Comparison of ENCODE assay signal across 1 cellular context in genomic region chr2:240567872-240568677, GRCh38.
A peak's percentile ranks its signal among the peaks of the same experiment; 100 is the strongest.
TF ChIP-seq lines count a peak whose summit lies in the region.

RNPEPL1 (plus strand) TSS chr2:240568484; CDS start chr2:240568587, 103 bp downstream.

TF ChIP-seq in HepG2, 621 proteins besides CTCF, POLR2A, EP300 and RAD21 (continued from another document and continues in another):
- TF ChIP-seq, protein P1, sequence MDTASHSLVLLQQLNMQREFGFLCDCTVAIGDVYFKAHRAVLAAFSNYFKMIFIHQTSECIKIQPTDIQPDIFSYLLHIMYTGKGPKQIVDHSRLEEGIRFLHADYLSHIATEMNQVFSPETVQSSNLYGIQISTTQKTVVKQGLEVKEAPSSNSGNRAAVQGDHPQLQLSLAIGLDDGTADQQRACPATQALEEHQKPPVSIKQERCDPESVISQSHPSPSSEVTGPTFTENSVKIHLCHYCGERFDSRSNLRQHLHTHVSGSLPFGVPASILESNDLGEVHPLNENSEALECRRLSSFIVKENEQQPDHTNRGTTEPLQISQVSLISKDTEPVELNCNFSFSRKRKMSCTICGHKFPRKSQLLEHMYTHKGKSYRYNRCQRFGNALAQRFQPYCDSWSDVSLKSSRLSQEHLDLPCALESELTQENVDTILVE (CRISPR knock-in tag; IDR thresholded peaks at IDR 0.05): no peak
- TF ChIP-seq ZSCAN29 (CRISPR knock-in tag; conservative IDR thresholded peaks at IDR 0.05) (no peak), GMEB1 (CRISPR knock-in tag; IDR thresholded peaks at IDR 0.05; ENCODE audit: borderline replicate concordance) (peak; percentile 35; the same call in 1 of the 2 replicates), HOXA3 (CRISPR knock-in tag; IDR thresholded peaks at IDR 0.05) (no peak; the same call in 1 of the 2 replicates), ZNF296 (CRISPR knock-in tag; conservative IDR thresholded peaks at IDR 0.05) (peak; percentile 59; the same call in 1 of the 2 replicates), ZFP36L1 (CRISPR knock-in tag; IDR thresholded peaks at IDR 0.05) (no peak), MTA3 (CRISPR knock-in tag; IDR thresholded peaks at IDR 0.05) (no peak), ZNF33B (CRISPR knock-in tag; IDR thresholded peaks at IDR 0.05) (no peak), U2AF1 (optimal IDR thresholded peaks at IDR 0.05; ENCODE audit: low read depth, low read length) (no peak), ZNF784 (CRISPR knock-in tag; IDR thresholded peaks at IDR 0.05; ENCODE audit: borderline replicate concordance) (peak; percentile 59), ZNF703 (CRISPR knock-in tag; IDR thresholded peaks at IDR 0.05; ENCODE audit: borderline replicate concordance) (no peak), SMARCE1 (IDR thresholded peaks at IDR 0.05; ENCODE audit: borderline replicate concordance) (no peak), ZNF546 (CRISPR knock-in tag; conservative IDR thresholded peaks at IDR 0.05) (peak; percentile 34; the same call in 1 of the 2 replicates), ZNF83 (CRISPR knock-in tag; IDR thresholded peaks at IDR 0.05; ENCODE audit: borderline replicate concordance) (0 out of 2 replicates have a peak, but pooled peaks have one; percentile 78), ZNF382 (CRISPR knock-in tag; IDR thresholded peaks at IDR 0.05; ENCODE audit: borderline replicate concordance) (no peak), ZNF556 (CRISPR knock-in tag; IDR thresholded peaks at IDR 0.05; ENCODE audit: borderline replicate concordance) (no peak), NFYC (CRISPR knock-in tag; IDR thresholded peaks at IDR 0.05) (no peak), PAWR (CRISPR knock-in tag; IDR thresholded peaks at IDR 0.05; ENCODE audit: borderline replicate concordance) (no peak), DR1 (CRISPR knock-in tag; IDR thresholded peaks at IDR 0.05) (no peak), NFE2 (CRISPR knock-in tag; IDR thresholded peaks at IDR 0.05) (no peak), RXRA (CRISPR knock-in tag; IDR thresholded peaks at IDR 0.05) (peak; percentile 58; the same call in 1 of the 2 replicates), ZNF562 (CRISPR knock-in tag; IDR thresholded peaks at IDR 0.05; ENCODE audit: borderline replicate concordance) (no peak), ATF6 (CRISPR knock-in tag; conservative IDR thresholded peaks at IDR 0.05) (no peak), PRMT3 (CRISPR knock-in tag; IDR thresholded peaks at IDR 0.05; ENCODE audit: borderline replicate concordance, low read depth) (no peak), NFKBIZ (CRISPR knock-in tag; IDR thresholded peaks at IDR 0.05) (no peak), CBX1 (IDR thresholded peaks at IDR 0.05; ENCODE audit: low read depth) (no peak), GTF2F1 (IDR thresholded peaks at IDR 0.05; ENCODE audit: low read length) (no peak), ZNF510 (CRISPR knock-in tag; IDR thresholded peaks at IDR 0.05; ENCODE audit: low read depth) (no peak), EED (CRISPR knock-in tag; IDR thresholded peaks at IDR 0.05) (peak; percentile 70), HIVEP1 (CRISPR knock-in tag; IDR thresholded peaks at IDR 0.05) (0 out of 2 replicates have a peak, but pooled peaks have one; percentile 34), ATF1 (CRISPR knock-in tag; IDR thresholded peaks at IDR 0.05) (no peak), IKZF1 (IDR thresholded peaks at IDR 0.05) (no peak), IRF1 (CRISPR knock-in tag; IDR thresholded peaks at IDR 0.05; ENCODE audit: low read depth) (no peak), EZH2 (conservative IDR thresholded peaks at IDR 0.05; ENCODE audit: low read depth, low read length) (no peak), ZNF552 (CRISPR knock-in tag; IDR thresholded peaks at IDR 0.05; ENCODE audit: borderline replicate concordance) (0 out of 2 replicates have a peak, but pooled peaks have one; percentile 27), SNAPC2 (CRISPR knock-in tag; IDR thresholded peaks at IDR 0.05) (0 out of 2 replicates have a peak, but pooled peaks have one; percentile 8), ASH2L (IDR thresholded peaks at IDR 0.05; ENCODE audit: insufficient read length, low read depth, low read length) (peak; percentile 57), MZF1 (CRISPR knock-in tag; IDR thresholded peaks at IDR 0.05; ENCODE audit: borderline replicate concordance) (no peak), ZNF704 (CRISPR knock-in tag; IDR thresholded peaks at IDR 0.05; ENCODE audit: borderline replicate concordance) (no peak; the same call in 1 of the 2 replicates)
- TF ChIP-seq, protein P2, sequence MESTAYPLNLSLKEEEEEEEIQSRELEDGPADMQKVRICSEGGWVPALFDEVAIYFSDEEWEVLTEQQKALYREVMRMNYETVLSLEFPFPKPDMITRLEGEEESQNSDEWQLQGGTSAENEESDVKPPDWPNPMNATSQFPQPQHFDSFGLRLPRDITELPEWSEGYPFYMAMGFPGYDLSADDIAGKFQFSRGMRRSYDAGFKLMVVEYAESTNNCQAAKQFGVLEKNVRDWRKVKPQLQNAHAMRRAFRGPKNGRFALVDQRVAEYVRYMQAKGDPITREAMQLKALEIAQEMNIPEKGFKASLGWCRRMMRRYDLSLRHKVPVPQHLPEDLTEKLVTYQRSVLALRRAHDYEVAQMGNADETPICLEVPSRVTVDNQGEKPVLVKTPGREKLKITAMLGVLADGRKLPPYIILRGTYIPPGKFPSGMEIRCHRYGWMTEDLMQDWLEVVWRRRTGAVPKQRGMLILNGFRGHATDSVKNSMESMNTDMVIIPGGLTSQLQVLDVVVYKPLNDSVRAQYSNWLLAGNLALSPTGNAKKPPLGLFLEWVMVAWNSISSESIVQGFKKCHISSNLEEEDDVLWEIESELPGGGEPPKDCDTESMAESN (CRISPR knock-in tag; conservative IDR thresholded peaks at IDR 0.05): 0 out of 2 replicates have a peak, but pooled peaks have one; percentile 6
- TF ChIP-seq, protein P3, sequence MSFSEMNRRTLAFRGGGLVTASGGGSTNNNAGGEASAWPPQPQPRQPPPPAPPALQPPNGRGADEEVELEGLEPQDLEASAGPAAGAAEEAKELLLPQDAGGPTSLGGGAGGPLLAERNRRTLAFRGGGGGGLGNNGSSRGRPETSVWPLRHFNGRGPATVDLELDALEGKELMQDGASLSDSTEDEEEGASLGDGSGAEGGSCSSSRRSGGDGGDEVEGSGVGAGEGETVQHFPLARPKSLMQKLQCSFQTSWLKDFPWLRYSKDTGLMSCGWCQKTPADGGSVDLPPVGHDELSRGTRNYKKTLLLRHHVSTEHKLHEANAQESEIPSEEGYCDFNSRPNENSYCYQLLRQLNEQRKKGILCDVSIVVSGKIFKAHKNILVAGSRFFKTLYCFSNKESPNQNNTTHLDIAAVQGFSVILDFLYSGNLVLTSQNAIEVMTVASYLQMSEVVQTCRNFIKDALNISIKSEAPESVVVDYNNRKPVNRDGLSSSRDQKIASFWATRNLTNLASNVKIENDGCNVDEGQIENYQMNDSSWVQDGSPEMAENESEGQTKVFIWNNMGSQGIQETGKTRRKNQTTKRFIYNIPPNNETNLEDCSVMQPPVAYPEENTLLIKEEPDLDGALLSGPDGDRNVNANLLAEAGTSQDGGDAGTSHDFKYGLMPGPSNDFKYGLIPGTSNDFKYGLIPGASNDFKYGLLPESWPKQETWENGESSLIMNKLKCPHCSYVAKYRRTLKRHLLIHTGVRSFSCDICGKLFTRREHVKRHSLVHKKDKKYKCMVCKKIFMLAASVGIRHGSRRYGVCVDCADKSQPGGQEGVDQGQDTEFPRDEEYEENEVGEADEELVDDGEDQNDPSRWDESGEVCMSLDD (CRISPR knock-in tag; IDR thresholded peaks at IDR 0.05; ENCODE audit: borderline replicate concordance): no peak
- TF ChIP-seq, protein P4, sequence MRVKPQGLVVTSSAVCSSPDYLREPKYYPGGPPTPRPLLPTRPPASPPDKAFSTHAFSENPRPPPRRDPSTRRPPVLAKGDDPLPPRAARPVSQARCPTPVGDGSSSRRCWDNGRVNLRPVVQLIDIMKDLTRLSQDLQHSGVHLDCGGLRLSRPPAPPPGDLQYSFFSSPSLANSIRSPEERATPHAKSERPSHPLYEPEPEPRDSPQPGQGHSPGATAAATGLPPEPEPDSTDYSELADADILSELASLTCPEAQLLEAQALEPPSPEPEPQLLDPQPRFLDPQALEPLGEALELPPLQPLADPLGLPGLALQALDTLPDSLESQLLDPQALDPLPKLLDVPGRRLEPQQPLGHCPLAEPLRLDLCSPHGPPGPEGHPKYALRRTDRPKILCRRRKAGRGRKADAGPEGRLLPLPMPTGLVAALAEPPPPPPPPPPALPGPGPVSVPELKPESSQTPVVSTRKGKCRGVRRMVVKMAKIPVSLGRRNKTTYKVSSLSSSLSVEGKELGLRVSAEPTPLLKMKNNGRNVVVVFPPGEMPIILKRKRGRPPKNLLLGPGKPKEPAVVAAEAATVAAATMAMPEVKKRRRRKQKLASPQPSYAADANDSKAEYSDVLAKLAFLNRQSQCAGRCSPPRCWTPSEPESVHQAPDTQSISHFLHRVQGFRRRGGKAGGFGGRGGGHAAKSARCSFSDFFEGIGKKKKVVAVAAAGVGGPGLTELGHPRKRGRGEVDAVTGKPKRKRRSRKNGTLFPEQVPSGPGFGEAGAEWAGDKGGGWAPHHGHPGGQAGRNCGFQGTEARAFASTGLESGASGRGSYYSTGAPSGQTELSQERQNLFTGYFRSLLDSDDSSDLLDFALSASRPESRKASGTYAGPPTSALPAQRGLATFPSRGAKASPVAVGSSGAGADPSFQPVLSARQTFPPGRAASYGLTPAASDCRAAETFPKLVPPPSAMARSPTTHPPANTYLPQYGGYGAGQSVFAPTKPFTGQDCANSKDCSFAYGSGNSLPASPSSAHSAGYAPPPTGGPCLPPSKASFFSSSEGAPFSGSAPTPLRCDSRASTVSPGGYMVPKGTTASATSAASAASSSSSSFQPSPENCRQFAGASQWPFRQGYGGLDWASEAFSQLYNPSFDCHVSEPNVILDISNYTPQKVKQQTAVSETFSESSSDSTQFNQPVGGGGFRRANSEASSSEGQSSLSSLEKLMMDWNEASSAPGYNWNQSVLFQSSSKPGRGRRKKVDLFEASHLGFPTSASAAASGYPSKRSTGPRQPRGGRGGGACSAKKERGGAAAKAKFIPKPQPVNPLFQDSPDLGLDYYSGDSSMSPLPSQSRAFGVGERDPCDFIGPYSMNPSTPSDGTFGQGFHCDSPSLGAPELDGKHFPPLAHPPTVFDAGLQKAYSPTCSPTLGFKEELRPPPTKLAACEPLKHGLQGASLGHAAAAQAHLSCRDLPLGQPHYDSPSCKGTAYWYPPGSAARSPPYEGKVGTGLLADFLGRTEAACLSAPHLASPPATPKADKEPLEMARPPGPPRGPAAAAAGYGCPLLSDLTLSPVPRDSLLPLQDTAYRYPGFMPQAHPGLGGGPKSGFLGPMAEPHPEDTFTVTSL (CRISPR knock-in tag; IDR thresholded peaks at IDR 0.05; ENCODE audit: borderline replicate concordance): no peak
